In genomic region chr4:94216394-94216793, GRCh38 we compare ENCODE assay signal across 22 cellular contexts. TPM values are rescaled to one million over a fixed set of nuclear protein-coding genes. Genes with fewer than 3 reads are reported as not detected.
A peak's percentile ranks its signal among the peaks of the same experiment; 100 is the strongest.
DNase-seq lines count a peak whose midpoint lies in the region; ATAC-seq and TF ChIP-seq lines count a peak whose summit lies in the region.
"Had no signal": no experiment of that assay in that cellular context is flagged by ENCODE, and none has a peak within 500 bp of the region (broad histone marks: within the 10 kb centered on the region; RNA-seq: fewer than 3 reads in every experiment).

No MANE protein-coding gene starts in this region.

- no peak for DNase-seq in activated T-cell treated with anti-CD3 and anti-CD28 coated beads, Interleukin-2, amount 50 U/mL, for 4 hours
- no peak for DNase-seq in activated T-cell treated with anti-CD3 and anti-CD28 coated beads, Interleukin-2, amount 50 U/mL, for 48 hours
- DNase-seq in DND-41 = no peak
- DNase-seq in activated CD8-positive, alpha-beta T cell treated with anti-CD3 and anti-CD28 coated beads for 36 hours = peak; percentile 14
- DNase-seq in endothelial cell (ENCODE audit: low spot score) = no peak
- no peak for DNase-seq in Caco-2
- no peak for DNase-seq in HPDE6-E6E7 (ENCODE audit: extremely low spot score)
- DNase-seq: COR-L47, DMS 273 treated with DMSO at 0.1 percent for 48 hours, GOT3, HCEC 1CT, NCI-H1694, NCI-H2081 treated with DMSO at 0.1 percent for 48 hours, NCI-H2171 treated with DMSO at 0.1 percent for 48 hours, NCI-H524 treated with DMSO at 0.1 percent for 48 hours, NCI-H82, SIG-M5 had no signal

- no TSS peak for BruUV-seq in Caco-2 (replicated peaks; lab: Mats Ljungman, UMichigan)

- no peaks in the 10 kb centered on the region for H3K27me3 ChIP-seq in DND-41 (ENCODE audit: insufficient read depth, low read length, poor library complexity)
- no peaks in the 10 kb centered on the region for H3K27me3 ChIP-seq in Caco-2 (replicated peaks; ENCODE audit: control insufficient read depth, insufficient read depth, low read length)

- POLR2A ChIA-PET in activated CD8-positive, alpha-beta T cell treated with anti-CD3 and anti-CD28 coated beads for 36 hours (lab: Charles Lee) = no interaction called here
- POLR2A ChIA-PET in Caco-2 (lab: Charles Lee) = no interaction called here

- peaks cover 55% of the 10 kb centered on the region for H3K36me3 Mint-ChIP-seq in activated T-cell treated with anti-CD3 and anti-CD28 coated beads, Interleukin-2, amount 50 U/mL, for 4 hours (ENCODE audit: insufficient read depth)
- peaks cover 56% of the 10 kb centered on the region for H3K36me3 Mint-ChIP-seq in activated CD8-positive, alpha-beta T cell treated with anti-CD3 and anti-CD28 coated beads for 36 hours (ENCODE audit: low read depth)
- peaks cover 45% of the 10 kb centered on the region for H3K36me3 Mint-ChIP-seq in endothelial cell (ENCODE audit: low read depth, unreplicated experiment)
- peaks cover 48% of the 10 kb centered on the region for H3K36me3 Mint-ChIP-seq in Caco-2 (ENCODE audit: insufficient read depth, unreplicated experiment)

- no peak overlapping the region for H3K27ac Mint-ChIP-seq in activated CD8-positive, alpha-beta T cell treated with anti-CD3 and anti-CD28 coated beads for 36 hours
- H3K27ac Mint-ChIP-seq in endothelial cell (ENCODE audit: unreplicated experiment) (no peak overlapping the region), Caco-2 (ENCODE audit: unreplicated experiment) (no peak overlapping the region)
- H3K27ac Mint-ChIP-seq: B cell, CD14-positive monocyte had no signal

- H4K20me1 ChIP-seq in DND-41 (ENCODE audit: insufficient read depth, low read length) = peaks cover 19% of the 10 kb centered on the region; the same call in 1 of the 2 replicates

- no peaks in the 10 kb centered on the region for H3K9me3 Mint-ChIP-seq in activated T-cell treated with anti-CD3 and anti-CD28 coated beads, Interleukin-2, amount 50 U/mL, for 4 hours
- no peaks in the 10 kb centered on the region for H3K9me3 Mint-ChIP-seq in activated CD8-positive, alpha-beta T cell treated with anti-CD3 and anti-CD28 coated beads for 36 hours
- no peaks in the 10 kb centered on the region for H3K9me3 Mint-ChIP-seq in endothelial cell (ENCODE audit: unreplicated experiment)
- H3K9me3 Mint-ChIP-seq in Caco-2 (ENCODE audit: unreplicated experiment) = no peaks in the 10 kb centered on the region
- H3K9me3 Mint-ChIP-seq: CD14-positive monocyte had no signal

- no peak overlapping the region for H3K9ac ChIP-seq in DND-41 (ENCODE audit: low read depth, low read length)

- no peak overlapping the region for H3K4me3 Mint-ChIP-seq in activated T-cell treated with anti-CD3 and anti-CD28 coated beads, Interleukin-2, amount 50 U/mL, for 4 hours
- H3K4me3 Mint-ChIP-seq in activated CD8-positive, alpha-beta T cell treated with anti-CD3 and anti-CD28 coated beads for 36 hours = no peak overlapping the region
- peak overlapping the region; percentile 22 for H3K4me3 Mint-ChIP-seq in endothelial cell (ENCODE audit: unreplicated experiment)
- no peak overlapping the region for H3K4me3 Mint-ChIP-seq in Caco-2 (ENCODE audit: unreplicated experiment)
- H3K4me3 Mint-ChIP-seq: B cell, CD14-positive monocyte, IgD-negative memory B cell had no signal

- no peaks in the 10 kb centered on the region for H3K9me3 ChIP-seq in DND-41 (ENCODE audit: insufficient read depth, low read length, severe bottlenecking)
- no peaks in the 10 kb centered on the region for H3K9me3 ChIP-seq in Caco-2
- H3K9me3 ChIP-seq: A549 had no signal

- H2AFZ ChIP-seq in DND-41 (ENCODE audit: low read depth, low read length) = no peak overlapping the region

- CTCF ChIA-PET in activated CD8-positive, alpha-beta T cell treated with anti-CD3 and anti-CD28 coated beads for 36 hours (lab: Charles Lee) = no interaction called here
- CTCF ChIA-PET in Caco-2 (lab: Charles Lee) = no interaction called here

- 0 out of 2 replicates have a peak overlapping the region, but pooled peaks have one; percentile 12 for H3K4me2 ChIP-seq in DND-41 (ENCODE audit: insufficient read depth, low read length)
- H3K4me2 ChIP-seq: A549 had no signal

- intact Hi-C loops in activated CD8-positive, alpha-beta T cell treated with anti-CD3 and anti-CD28 coated beads for 36 hours (cut with micrococcal nuclease) = no loop called here
- intact Hi-C loops in Caco-2 (cut with micrococcal nuclease; ENCODE audit: unreplicated experiment) = no loop called here

- no peaks in the 10 kb centered on the region for H3K27me3 Mint-ChIP-seq in activated T-cell treated with anti-CD3 and anti-CD28 coated beads, Interleukin-2, amount 50 U/mL, for 4 hours (ENCODE audit: low read depth)
- H3K27me3 Mint-ChIP-seq in activated CD8-positive, alpha-beta T cell treated with anti-CD3 and anti-CD28 coated beads for 36 hours = no peaks in the 10 kb centered on the region
- no peaks in the 10 kb centered on the region for H3K27me3 Mint-ChIP-seq in endothelial cell (ENCODE audit: unreplicated experiment)
- no peaks in the 10 kb centered on the region for H3K27me3 Mint-ChIP-seq in Caco-2 (ENCODE audit: insufficient read depth, unreplicated experiment)
- H3K27me3 Mint-ChIP-seq: B cell, IgD-negative memory B cell had no signal

- TF ChIP-seq CTCF in DND-41 (IDR thresholded peaks at IDR 0.05; ENCODE audit: borderline replicate concordance, extremely low read depth, low read length, poor library complexity, severe bottlenecking) (no peak), endothelial cell (IDR thresholded peaks at IDR 0.05; ENCODE audit: unreplicated experiment) (no peak), Caco-2 (IDR thresholded peaks at IDR 0.05; ENCODE audit: insufficient read depth in 1 of 2, low read depth in 1 of 2, low read length in 1 of 2, severe bottlenecking in 1 of 2, unreplicated experiment in 1 of 2) (no peak)
- TF ChIP-seq CTCF in activated CD8-positive, alpha-beta T cell treated with anti-CD3 and anti-CD28 coated beads for 36 hours (IDR thresholded peaks at IDR 0.05) = no peak

- H3K4me1 ChIP-seq in DND-41 (ENCODE audit: insufficient read depth, low read length) (peaks cover 9% of the 10 kb centered on the region; the same call in 1 of the 2 replicates), Caco-2 (no peaks in the 10 kb centered on the region)
- H3K4me1 ChIP-seq: A549 had no signal

- peaks cover 90% of the 10 kb centered on the region for H3K79me2 ChIP-seq in DND-41 (ENCODE audit: insufficient read depth, low read length)

- H3K4me1 Mint-ChIP-seq in activated T-cell treated with anti-CD3 and anti-CD28 coated beads, Interleukin-2, amount 50 U/mL, for 4 hours (ENCODE audit: low read depth) = peaks cover 48% of the 10 kb centered on the region
- H3K4me1 Mint-ChIP-seq in activated CD8-positive, alpha-beta T cell treated with anti-CD3 and anti-CD28 coated beads for 36 hours (ENCODE audit: low read depth) = peaks cover 44% of the 10 kb centered on the region
- H3K4me1 Mint-ChIP-seq in endothelial cell (ENCODE audit: unreplicated experiment) = peaks cover 7% of the 10 kb centered on the region
- no peaks in the 10 kb centered on the region for H3K4me1 Mint-ChIP-seq in Caco-2 (ENCODE audit: low read depth, unreplicated experiment)
- H3K4me1 Mint-ChIP-seq: CD14-positive monocyte had no signal

- H3K36me3 ChIP-seq in DND-41 (ENCODE audit: insufficient read depth, low read length) (peaks cover 85% of the 10 kb centered on the region), Caco-2 (ENCODE audit: control insufficient read depth, insufficient read depth, low read length) (no peaks in the 10 kb centered on the region)

- H3K4me3 ChIP-seq in DND-41 (ENCODE audit: low read depth in 1 of 2, low read length in 2 of 2) (no peak overlapping the region), Caco-2 (ENCODE audit: low read depth, low read length) (no peak overlapping the region)
- H3K4me3 ChIP-seq: A549 had no signal

- no peak overlapping the region for H3K27ac ChIP-seq in DND-41 (ENCODE audit: low read length)
- H3K27ac ChIP-seq: A549 had no signal

- ATAC-seq in activated T-cell treated with anti-CD3 and anti-CD28 coated beads, Interleukin-2, amount 50 U/mL, for 4 hours = peak; percentile 33 to 43
- ATAC-seq in DND-41 (ENCODE audit: insufficient read depth, low read depth) = no peak
- ATAC-seq in activated CD8-positive, alpha-beta T cell treated with anti-CD3 and anti-CD28 coated beads for 36 hours = peak; percentile 42
- ATAC-seq: A549, Panc1 had no signal

RNA-seq across cellular contexts. Expression of gene SMARCAD1, which starts 8.7 kb away (rescaled TPM):
- total RNA-seq in activated T-cell treated with anti-CD3 and anti-CD28 coated beads, Interleukin-2, amount 50 U/mL, for 4 hours = 10 to 100 TPM; 31.2 to 33.8 (median 33.2) TPM
- total RNA-seq in activated CD8-positive, alpha-beta T cell treated with anti-CD3 and anti-CD28 coated beads for 36 hours = 10 to 100 TPM; 28.5 to 28.6 TPM
- total RNA-seq in endothelial cell (ENCODE audit: unreplicated experiment) (43.0 TPM), Caco-2 (2022) (30.6 and 31.8 TPM in 2 replicates)
